In genomic region chr17:38449364-38449763, GRCh38 we compare ENCODE assay signal across 11 cellular contexts. TPM values are rescaled to one million over a fixed set of nuclear protein-coding genes. Genes with fewer than 3 reads are reported as not detected.
A peak's percentile ranks its signal among the peaks of the same experiment; 100 is the strongest.
DNase-seq lines count a peak whose midpoint lies in the region; ATAC-seq and TF ChIP-seq lines count a peak whose summit lies in the region.
"Had no signal": no experiment of that assay in that cellular context is flagged by ENCODE, and none has a peak within 500 bp of the region (broad histone marks: within the 10 kb centered on the region; RNA-seq: fewer than 3 reads in every experiment).

No MANE protein-coding gene starts in this region.

- TF ChIP-seq EP300 in stomach (IDR thresholded peaks at IDR 0.05), result no peak

- TF ChIP-seq POLR2A in breast epithelium (IDR thresholded peaks at IDR 0.05) (no peak), stomach (IDR thresholded peaks at IDR 0.05) (no peak)

- H3K36me3 ChIP-seq in breast epithelium, result no peaks in the 10 kb centered on the region
- H3K36me3 ChIP-seq in stomach, result no peaks in the 10 kb centered on the region

- H3K9me3 ChIP-seq in breast epithelium (no peaks in the 10 kb centered on the region), stomach (no peaks in the 10 kb centered on the region)

- intact Hi-C loops in breast epithelium (cut with DNase I; ENCODE audit: low total_unique reads), result no loop called here
- intact Hi-C loops in stomach (cut with DNase I; ENCODE audit: low total_unique reads), result no loop called here
- intact Hi-C loops in posterior vena cava (cut with DNase I), result no loop called here

- H3K4me3 ChIP-seq in breast epithelium (peak overlapping the region in 1 of 3 donors; percentile 15), stomach (no peak overlapping the region)

- DNase-seq in HPDE6-E6E7 (ENCODE audit: extremely low spot score) (peak; percentile 82), breast epithelium (ENCODE audit: low spot score in 2 of 2) (peak in 1 of 2 donors; percentile 74), iris pigment epithelial cell (ENCODE audit: low read depth) (peak; percentile 61), stomach (no peak), COR-L47 (lab: John Stamatoyannopoulos, UW) (no peak), posterior vena cava (ENCODE audit: low spot score) (no peak), DMS153 treated with DMSO at 0.1 percent for 48 hours (lab: John Stamatoyannopoulos, UW; ENCODE audit: unreplicated experiment) (no peak)
- DNase-seq: activated CD4-positive, alpha-beta memory T cell treated with anti-CD3 and anti-CD28 coated beads for 36 hours; NCI-H2081 treated with DMSO at 0.1 percent for 48 hours had no signal

- no peak for ATAC-seq in GM19035 (IDR thresholded peaks at IDR 0.05; ENCODE audit: unreplicated experiment)

- H3K4me1 ChIP-seq in breast epithelium (peaks cover 2 to 3% of the 10 kb centered on the region in 2 donors), stomach (peaks cover 13 to 63% (median 37%) of the 10 kb centered on the region in 4 donors)

- H3K27me3 ChIP-seq in breast epithelium (no peaks in the 10 kb centered on the region), stomach (peaks cover 0 to 27% (median 5%) of the 10 kb centered on the region in 3 donors)

- TF ChIP-seq CTCF in breast epithelium (IDR thresholded peaks at IDR 0.05), result no peak
- TF ChIP-seq CTCF in stomach (IDR thresholded peaks at IDR 0.05), result no peak

- WGBS in stomach, 5 donors, result 72 to 79% (median 76%) methylated on average over 14 to 15 of the region's 15 CpGs

- peak overlapping the region; percentile 48 to 75 for H3K27ac ChIP-seq in breast epithelium
- peak overlapping the region in 3 of 5 donors; percentile 47 to 84 (median 82) for H3K27ac ChIP-seq in stomach
- H3K27ac ChIP-seq: HL-60 had no signal

RNA-seq across cellular contexts. Expression of gene ARHGAP23, which starts 21.1 kb away (rescaled TPM):
- total RNA-seq in breast epithelium (10 to 100 TPM; 13.8 to 25.2 (median 21.1) TPM), stomach (10 to 100 TPM; 23.9 to 55.5 (median 30.1) TPM), posterior vena cava (10 to 100 TPM; 72.9 to 90.4 TPM)
- polyA plus RNA-seq in stomach, result 10 to 100 TPM in 1 of 3 donors, 1 to 10 TPM in 2; 4.0 to 18.8 (median 6.6) TPM

Comparison
In these comparisons a context has a peak if more than half of its experiments do, and no peak if none do; other contexts are left out.
1. DNase-seq: peak in HPDE6-E6E7 (single experiment) and iris pigment epithelial cell (single experiment); none in stomach (single experiment), COR-L47 (single experiment), posterior vena cava (single experiment) and DMS153 treated with DMSO at 0.1 percent for 48 hours (single experiment).